Comparison of ENCODE assay signal across 11 cellular contexts in genomic region chr5:135141303-135142268, GRCh38.
DNase-seq lines count a peak whose midpoint lies in the region; ATAC-seq and TF ChIP-seq lines count a peak whose summit lies in the region.
"Had no signal": no experiment of that assay in that cellular context is flagged by ENCODE, and none has a peak within 500 bp of the region (broad histone marks: within the 10 kb centered on the region; RNA-seq: fewer than 3 reads in every experiment).

No MANE protein-coding gene starts in this region.

- CTCF ChIA-PET in CD4-positive, alpha-beta T cell (lab: Charles Lee), result no interaction called here

- H3K9me3 ChIP-seq in GM23248 (ENCODE audit: low read depth) (no peaks in the 10 kb centered on the region), MG63 (no peaks in the 10 kb centered on the region), colonic mucosa (no peaks in the 10 kb centered on the region)
- no peaks in the 10 kb centered on the region for H3K9me3 ChIP-seq in CD4-positive, alpha-beta T cell (ENCODE audit: control insufficient read depth, low read length)

- H3K4me1 ChIP-seq in GM23248 (ENCODE audit: insufficient read depth), result peaks cover 25% of the 10 kb centered on the region
- H3K4me1 ChIP-seq in colonic mucosa, result no peaks in the 10 kb centered on the region

- H4K20me1 ChIP-seq in GM23248 (ENCODE audit: insufficient read depth), result no peaks in the 10 kb centered on the region

- POLR2A ChIA-PET in CD4-positive, alpha-beta T cell (lab: Charles Lee), result no interaction called here

- H3K9ac ChIP-seq in GM23248 (0 out of 2 replicates have a peak overlapping the region, but pooled peaks have one; percentile 5), colonic mucosa (ENCODE audit: low read depth in 2 of 2, low read length in 2 of 2) (peak overlapping the region in 1 of 2 donors; percentile 50)

- H3K9me3 Mint-ChIP-seq in CD4-positive, alpha-beta T cell, result no peaks in the 10 kb centered on the region
- H3K9me3 Mint-ChIP-seq: nephron progenitor cell had no signal

- no peak for ATAC-seq in omental fat pad (ENCODE audit: low FRiP score)
- no peak for ATAC-seq in CD4-positive, alpha-beta T cell (ENCODE audit: poor library complexity)

- 88 to 90% methylated on average over 13 of the region's 13 CpGs for WGBS in GM23248 (ENCODE audit: low coverage in 1 of 2, low lambda C conversion rate in 2 of 2, missing lambda C conversion rate in 2 of 2), 2 experiments

- no peak overlapping the region for H3K4me3 ChIP-seq in GM23248
- H3K4me3 ChIP-seq in MG63, result no peak overlapping the region
- H3K4me3 ChIP-seq in colonic mucosa, result no peak overlapping the region
- H3K4me3 ChIP-seq in skin epidermis, result no peak overlapping the region

- peaks cover 9% of the 10 kb centered on the region for H3K27me3 Mint-ChIP-seq in CD4-positive, alpha-beta T cell

- in situ Hi-C loops in GM23248 (cut with MboI), result no loop called here

- H3K36me3 Mint-ChIP-seq in CD4-positive, alpha-beta T cell (ENCODE audit: low read depth), result no peaks in the 10 kb centered on the region

- no peak overlapping the region for H3K4me2 ChIP-seq in GM23248 (ENCODE audit: unreplicated experiment)

- no peaks in the 10 kb centered on the region for H3K4me1 Mint-ChIP-seq in CD4-positive, alpha-beta T cell (ENCODE audit: low read depth)

- peaks cover 11% of the 10 kb centered on the region; the same call in 1 of the 2 replicates for H3F3A ChIP-seq in GM23248 (ENCODE audit: insufficient read depth)

- intact Hi-C loops in colonic mucosa (cut with DNase I), result no loop called here
- intact Hi-C loops in CD4-positive, alpha-beta T cell (cut with DNase I, micrococcal nuclease), result no loop called here

- DNase-seq in GM23248 (peak; percentile 45), MG63 (peak; percentile 85), colonic mucosa (peak; percentile 58), DMS79 treated with DMSO at 0.1 percent for 48 hours (lab: John Stamatoyannopoulos, UW) (no peak), omental fat pad (ENCODE audit: low spot score) (no peak)
- DNase-seq in CD4-positive, alpha-beta T cell, result no peak
- DNase-seq: NCI-H1436 treated with DMSO at 0.1 percent for 48 hours; nephron progenitor cell; stimulated activated CD4-positive, alpha-beta T cell treated with anti-CD3 and anti-CD28 coated beads, Interleukin-15, amount 100 ng/mL, for 24 hours had no signal

- no peak overlapping the region for H3K27ac Mint-ChIP-seq in CD4-positive, alpha-beta T cell
- H3K27ac Mint-ChIP-seq: nephron progenitor cell had no signal

- no peaks in the 10 kb centered on the region for H3K9me2 ChIP-seq in GM23248 (ENCODE audit: insufficient read depth)

- H3K4me3 Mint-ChIP-seq in CD4-positive, alpha-beta T cell, result no peak overlapping the region
- H3K4me3 Mint-ChIP-seq: nephron progenitor cell had no signal

- H3K27me3 ChIP-seq in GM23248 (replicated peaks; ENCODE audit: insufficient read depth), result no peaks in the 10 kb centered on the region; the same call in 1 of the 2 replicates
- no peaks in the 10 kb centered on the region for H3K27me3 ChIP-seq in MG63
- no peaks in the 10 kb centered on the region for H3K27me3 ChIP-seq in colonic mucosa
- H3K27me3 ChIP-seq in CD4-positive, alpha-beta T cell (ENCODE audit: control insufficient read depth, insufficient read depth, low read length), result no peaks in the 10 kb centered on the region

- H3K36me3 ChIP-seq in GM23248 (ENCODE audit: low read depth) (no peaks in the 10 kb centered on the region), MG63 (no peaks in the 10 kb centered on the region), colonic mucosa (no peaks in the 10 kb centered on the region)

- 0 out of 2 replicates have a peak overlapping the region, but pooled peaks have one; percentile 42 for H2AFZ ChIP-seq in GM23248

- H3K27ac ChIP-seq in GM23248 (peak overlapping the region; percentile 35), colonic mucosa (peak overlapping the region; percentile 38), skin epidermis (peak overlapping the region in 13 of 21 experiments; percentile 3 to 67 (median 46))
- H3K27ac ChIP-seq in CD4-positive, alpha-beta T cell (ENCODE audit: low read depth, low read length), result no peak overlapping the region
- H3K27ac ChIP-seq: VCaP had no signal

- TF ChIP-seq CTCF in colonic mucosa (IDR thresholded peaks at IDR 0.05), result no peak
- no peak for TF ChIP-seq CTCF in omental fat pad (IDR thresholded peaks at IDR 0.05)
- no peak for TF ChIP-seq CTCF in CD4-positive, alpha-beta T cell (IDR thresholded peaks at IDR 0.05)

- no peaks in the 10 kb centered on the region for H3K79me2 ChIP-seq in GM23248 (ENCODE audit: insufficient read depth)

Comparison
In these comparisons a context has a peak if more than half of its experiments do, and no peak if none do; other contexts are left out.
1. DNase-seq: peak in GM23248 (single experiment), MG63 (single experiment) and colonic mucosa (single experiment); none in DMS79 treated with DMSO at 0.1 percent for 48 hours (single experiment), omental fat pad (single experiment) and CD4-positive, alpha-beta T cell (0 of 10).